In the genomic region with DNA sequence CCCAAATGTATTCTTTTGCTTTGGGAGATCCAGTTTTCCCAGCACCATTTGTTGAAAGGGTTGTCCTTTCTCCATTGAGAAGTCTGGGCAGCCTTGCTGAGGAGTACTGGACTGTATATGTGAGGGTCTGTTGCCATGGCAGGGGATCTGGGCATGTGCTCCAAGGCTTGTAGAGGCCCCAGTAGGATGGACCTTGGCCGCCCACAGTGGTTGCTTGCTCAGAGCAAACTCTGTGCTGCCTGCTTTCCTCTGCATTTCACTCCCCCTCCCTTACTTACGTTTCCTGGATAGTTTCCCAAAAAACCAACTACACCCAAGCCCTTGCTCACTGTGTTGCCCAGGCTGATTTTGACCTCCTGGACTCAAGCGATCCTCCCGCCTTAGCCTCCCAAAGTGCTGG, we compare ENCODE assay signal across 21 cellular contexts.
"Had no signal": no experiment of that assay in that cellular context is flagged by ENCODE, and none has a peak within 500 bp of the region (broad histone marks: within the 10 kb centered on the region; RNA-seq: fewer than 3 reads in every experiment).

No MANE protein-coding gene starts in this region.

- ATAC-seq: foreskin keratinocyte, gastroesophageal sphincter, heart right ventricle, left cardiac atrium, left lung, lower lobe of right lung, mucosa of descending colon had no signal

- H3K36me3 ChIP-seq: esophagus muscularis mucosa, gastroesophageal sphincter, heart right ventricle, left lung, lower lobe of right lung had no signal

- H3K4me1 ChIP-seq: esophagus muscularis mucosa, foreskin keratinocyte, gastroesophageal sphincter, left lung, lower lobe of right lung had no signal

- H3K27ac ChIP-seq: coronary artery, dorsolateral prefrontal cortex, esophagus muscularis mucosa, foreskin keratinocyte, gastroesophageal sphincter, heart right ventricle, left lung, lower lobe of right lung had no signal

- H3K9me3 ChIP-seq: left lung, lower lobe of right lung, mucosa of descending colon had no signal

- DNase-seq: dermis blood vessel endothelial cell; effector CD4-positive, alpha-beta T cell; effector memory CD4-positive, alpha-beta T cell; foreskin keratinocyte; heart right ventricle; hippocampal formation; left cardiac atrium; left lung; left ventricle myocardium superior; lower lobe of right lung; mesenchymal stem cell; mucosa of descending colon had no signal

- H3K4me3 ChIP-seq: coronary artery, dorsolateral prefrontal cortex, esophagus muscularis mucosa, gastroesophageal sphincter, heart right ventricle, left lung, lower lobe of right lung, mucosa of descending colon had no signal

- FAIRE-seq: colon, endothelial cell of umbilical vein, frontal cortex, islet of Langerhans, keratinocyte had no signal

- H3K27me3 ChIP-seq: left lung had no signal
